ENCODE assay signal across 1 cellular context in genomic region chr6:26240157-26240980, GRCh38.
A peak's percentile ranks its signal among the peaks of the same experiment; 100 is the strongest.
TF ChIP-seq lines count a peak whose summit lies in the region.

No MANE protein-coding gene starts in this region.

TF ChIP-seq in K562, 482 proteins besides CTCF, POLR2A, EP300 and RAD21 (continued from another document):
- 0 out of 2 replicates have a peak, but pooled peaks have one; percentile 52 for TF ChIP-seq CHAMP1 (IDR thresholded peaks at IDR 0.05)
- TF ChIP-seq ZBTB1 (CRISPR knock-in tag; IDR thresholded peaks at IDR 0.05; ENCODE audit: borderline replicate concordance, low read depth) = 0 out of 2 replicates have a peak, but pooled peaks have one; percentile 23
- peak; percentile 56; the same call in 1 of the 2 replicates for TF ChIP-seq ZNF408 (CRISPR knock-in tag; IDR thresholded peaks at IDR 0.05; ENCODE audit: low read depth)
- TF ChIP-seq ATF3 (IDR thresholded peaks at IDR 0.05) = peak; percentile 26; the same call in 1 of the 2 replicates
- no peak for TF ChIP-seq ATF3 (CRISPR knock-in tag; conservative IDR thresholded peaks at IDR 0.05)
- TF ChIP-seq ZNF592 (IDR thresholded peaks at IDR 0.05) = no peak
